In the genomic region with DNA sequence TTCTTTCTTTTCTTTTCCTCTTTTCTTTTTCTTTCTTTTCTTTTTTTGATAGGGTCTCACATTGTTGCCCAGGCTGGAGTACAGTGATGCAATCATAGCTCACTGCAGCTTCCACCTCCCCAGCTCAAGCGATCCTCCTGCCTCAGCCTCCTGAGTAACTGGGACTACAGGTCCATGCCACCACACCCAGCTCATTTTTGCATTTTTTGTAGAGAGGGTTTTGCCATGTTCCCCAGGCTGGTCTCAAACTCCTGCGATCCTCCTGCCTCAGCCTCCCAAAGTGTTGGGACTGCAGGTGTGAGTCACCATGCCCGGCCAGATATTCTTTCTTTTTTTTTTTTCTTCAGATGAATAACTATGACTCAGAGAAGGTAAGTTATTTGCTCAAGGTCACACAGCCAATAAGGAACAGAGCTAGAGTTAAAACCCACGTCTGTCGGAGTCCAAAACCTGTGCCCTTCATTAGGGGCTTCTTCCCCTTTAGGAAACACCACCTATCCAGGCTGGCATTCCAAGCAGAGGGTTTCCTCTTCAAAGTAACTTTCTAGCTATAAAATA, we compare ENCODE assay signal across 1 cellular context.
TF ChIP-seq lines count a peak whose summit lies in the region.

No MANE protein-coding gene starts in this region.

TF ChIP-seq in HepG2, 621 proteins besides CTCF, POLR2A, EP300 and RAD21:
- TF ChIP-seq LRRFIP1 (CRISPR knock-in tag; conservative IDR thresholded peaks at IDR 0.05) (no peak), KMT2A (CRISPR knock-in tag; IDR thresholded peaks at IDR 0.05) (no peak), CENPBD1 (CRISPR knock-in tag; IDR thresholded peaks at IDR 0.05; ENCODE audit: borderline replicate concordance, low read depth) (no peak), SOX5 (CRISPR knock-in tag; IDR thresholded peaks at IDR 0.05; ENCODE audit: borderline replicate concordance) (no peak), ZNF652 (CRISPR knock-in tag; IDR thresholded peaks at IDR 0.05; ENCODE audit: borderline replicate concordance, low read depth) (no peak), ZNF766 (CRISPR knock-in tag; IDR thresholded peaks at IDR 0.05; ENCODE audit: borderline replicate concordance) (no peak), ZNF543 (CRISPR knock-in tag; IDR thresholded peaks at IDR 0.05) (no peak), USF2 (IDR thresholded peaks at IDR 0.05; ENCODE audit: low read depth, low read length) (no peak), USF2 (CRISPR knock-in tag; IDR thresholded peaks at IDR 0.05; ENCODE audit: borderline replicate concordance) (no peak), SNAPC2 (CRISPR knock-in tag; IDR thresholded peaks at IDR 0.05) (no peak), FOSL2 (CRISPR knock-in tag; IDR thresholded peaks at IDR 0.05) (peak; percentile 70), ZNF879 (CRISPR knock-in tag; IDR thresholded peaks at IDR 0.05) (no peak), ZNF484 (CRISPR knock-in tag; IDR thresholded peaks at IDR 0.05; ENCODE audit: borderline replicate concordance, low read depth) (no peak), ZNF567 (CRISPR knock-in tag; IDR thresholded peaks at IDR 0.05; ENCODE audit: borderline replicate concordance) (no peak), SALL2 (CRISPR knock-in tag; IDR thresholded peaks at IDR 0.05) (no peak), ZMYM3 (CRISPR knock-in tag; IDR thresholded peaks at IDR 0.05) (peak; percentile 67), ZSCAN21 (CRISPR knock-in tag; IDR thresholded peaks at IDR 0.05; ENCODE audit: borderline replicate concordance) (no peak), ASH2L (IDR thresholded peaks at IDR 0.05; ENCODE audit: insufficient read length, low read depth, low read length) (no peak), ZNF704 (CRISPR knock-in tag; IDR thresholded peaks at IDR 0.05; ENCODE audit: borderline replicate concordance) (no peak), ZNF10 (CRISPR knock-in tag; IDR thresholded peaks at IDR 0.05; ENCODE audit: borderline replicate concordance, low read depth) (no peak), ZNF557 (CRISPR knock-in tag; IDR thresholded peaks at IDR 0.05) (no peak), ZNF768 (CRISPR knock-in tag; IDR thresholded peaks at IDR 0.05) (peak; percentile 76), ZNF460 (CRISPR knock-in tag; IDR thresholded peaks at IDR 0.05; ENCODE audit: borderline replicate concordance) (peak; percentile 73; the same call in 1 of the 2 replicates), SRSF9 (IDR thresholded peaks at IDR 0.05; ENCODE audit: borderline replicate concordance, insufficient read depth, low read depth, low read length, poor library complexity, severe bottlenecking) (no peak), ZNF121 (CRISPR knock-in tag; IDR thresholded peaks at IDR 0.05) (peak; percentile 55; the same call in 1 of the 2 replicates)
- TF ChIP-seq, protein P1, sequence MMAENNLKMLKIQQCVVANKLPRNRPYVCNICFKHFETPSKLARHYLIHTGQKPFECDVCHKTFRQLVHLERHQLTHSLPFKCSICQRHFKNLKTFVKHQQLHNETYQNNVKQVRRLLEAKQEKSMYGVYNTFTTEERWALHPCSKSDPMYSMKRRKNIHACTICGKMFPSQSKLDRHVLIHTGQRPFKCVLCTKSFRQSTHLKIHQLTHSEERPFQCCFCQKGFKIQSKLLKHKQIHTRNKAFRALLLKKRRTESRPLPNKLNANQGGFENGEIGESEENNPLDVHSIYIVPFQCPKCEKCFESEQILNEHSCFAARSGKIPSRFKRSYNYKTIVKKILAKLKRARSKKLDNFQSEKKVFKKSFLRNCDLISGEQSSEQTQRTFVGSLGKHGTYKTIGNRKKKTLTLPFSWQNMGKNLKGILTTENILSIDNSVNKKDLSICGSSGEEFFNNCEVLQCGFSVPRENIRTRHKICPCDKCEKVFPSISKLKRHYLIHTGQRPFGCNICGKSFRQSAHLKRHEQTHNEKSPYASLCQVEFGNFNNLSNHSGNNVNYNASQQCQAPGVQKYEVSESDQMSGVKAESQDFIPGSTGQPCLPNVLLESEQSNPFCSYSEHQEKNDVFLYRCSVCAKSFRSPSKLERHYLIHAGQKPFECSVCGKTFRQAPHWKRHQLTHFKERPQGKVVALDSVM (CRISPR knock-in tag; IDR thresholded peaks at IDR 0.05), result peak; percentile 79
- TF ChIP-seq, protein P2, sequence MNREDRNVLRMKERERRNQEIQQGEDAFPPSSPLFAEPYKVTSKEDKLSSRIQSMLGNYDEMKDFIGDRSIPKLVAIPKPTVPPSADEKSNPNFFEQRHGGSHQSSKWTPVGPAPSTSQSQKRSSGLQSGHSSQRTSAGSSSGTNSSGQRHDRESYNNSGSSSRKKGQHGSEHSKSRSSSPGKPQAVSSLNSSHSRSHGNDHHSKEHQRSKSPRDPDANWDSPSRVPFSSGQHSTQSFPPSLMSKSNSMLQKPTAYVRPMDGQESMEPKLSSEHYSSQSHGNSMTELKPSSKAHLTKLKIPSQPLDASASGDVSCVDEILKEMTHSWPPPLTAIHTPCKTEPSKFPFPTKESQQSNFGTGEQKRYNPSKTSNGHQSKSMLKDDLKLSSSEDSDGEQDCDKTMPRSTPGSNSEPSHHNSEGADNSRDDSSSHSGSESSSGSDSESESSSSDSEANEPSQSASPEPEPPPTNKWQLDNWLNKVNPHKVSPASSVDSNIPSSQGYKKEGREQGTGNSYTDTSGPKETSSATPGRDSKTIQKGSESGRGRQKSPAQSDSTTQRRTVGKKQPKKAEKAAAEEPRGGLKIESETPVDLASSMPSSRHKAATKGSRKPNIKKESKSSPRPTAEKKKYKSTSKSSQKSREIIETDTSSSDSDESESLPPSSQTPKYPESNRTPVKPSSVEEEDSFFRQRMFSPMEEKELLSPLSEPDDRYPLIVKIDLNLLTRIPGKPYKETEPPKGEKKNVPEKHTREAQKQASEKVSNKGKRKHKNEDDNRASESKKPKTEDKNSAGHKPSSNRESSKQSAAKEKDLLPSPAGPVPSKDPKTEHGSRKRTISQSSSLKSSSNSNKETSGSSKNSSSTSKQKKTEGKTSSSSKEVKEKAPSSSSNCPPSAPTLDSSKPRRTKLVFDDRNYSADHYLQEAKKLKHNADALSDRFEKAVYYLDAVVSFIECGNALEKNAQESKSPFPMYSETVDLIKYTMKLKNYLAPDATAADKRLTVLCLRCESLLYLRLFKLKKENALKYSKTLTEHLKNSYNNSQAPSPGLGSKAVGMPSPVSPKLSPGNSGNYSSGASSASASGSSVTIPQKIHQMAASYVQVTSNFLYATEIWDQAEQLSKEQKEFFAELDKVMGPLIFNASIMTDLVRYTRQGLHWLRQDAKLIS (CRISPR knock-in tag; IDR thresholded peaks at IDR 0.05), result no peak
- TF ChIP-seq, protein P3, sequence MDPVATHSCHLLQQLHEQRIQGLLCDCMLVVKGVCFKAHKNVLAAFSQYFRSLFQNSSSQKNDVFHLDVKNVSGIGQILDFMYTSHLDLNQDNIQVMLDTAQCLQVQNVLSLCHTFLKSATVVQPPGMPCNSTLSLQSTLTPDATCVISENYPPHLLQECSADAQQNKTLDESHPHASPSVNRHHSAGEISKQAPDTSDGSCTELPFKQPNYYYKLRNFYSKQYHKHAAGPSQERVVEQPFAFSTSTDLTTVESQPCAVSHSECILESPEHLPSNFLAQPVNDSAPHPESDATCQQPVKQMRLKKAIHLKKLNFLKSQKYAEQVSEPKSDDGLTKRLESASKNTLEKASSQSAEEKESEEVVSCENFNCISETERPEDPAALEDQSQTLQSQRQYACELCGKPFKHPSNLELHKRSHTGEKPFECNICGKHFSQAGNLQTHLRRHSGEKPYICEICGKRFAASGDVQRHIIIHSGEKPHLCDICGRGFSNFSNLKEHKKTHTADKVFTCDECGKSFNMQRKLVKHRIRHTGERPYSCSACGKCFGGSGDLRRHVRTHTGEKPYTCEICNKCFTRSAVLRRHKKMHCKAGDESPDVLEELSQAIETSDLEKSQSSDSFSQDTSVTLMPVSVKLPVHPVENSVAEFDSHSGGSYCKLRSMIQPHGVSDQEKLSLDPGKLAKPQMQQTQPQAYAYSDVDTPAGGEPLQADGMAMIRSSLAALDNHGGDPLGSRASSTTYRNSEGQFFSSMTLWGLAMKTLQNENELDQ (CRISPR knock-in tag; IDR thresholded peaks at IDR 0.05; ENCODE audit: borderline replicate concordance), result no peak
